In the genomic region with DNA sequence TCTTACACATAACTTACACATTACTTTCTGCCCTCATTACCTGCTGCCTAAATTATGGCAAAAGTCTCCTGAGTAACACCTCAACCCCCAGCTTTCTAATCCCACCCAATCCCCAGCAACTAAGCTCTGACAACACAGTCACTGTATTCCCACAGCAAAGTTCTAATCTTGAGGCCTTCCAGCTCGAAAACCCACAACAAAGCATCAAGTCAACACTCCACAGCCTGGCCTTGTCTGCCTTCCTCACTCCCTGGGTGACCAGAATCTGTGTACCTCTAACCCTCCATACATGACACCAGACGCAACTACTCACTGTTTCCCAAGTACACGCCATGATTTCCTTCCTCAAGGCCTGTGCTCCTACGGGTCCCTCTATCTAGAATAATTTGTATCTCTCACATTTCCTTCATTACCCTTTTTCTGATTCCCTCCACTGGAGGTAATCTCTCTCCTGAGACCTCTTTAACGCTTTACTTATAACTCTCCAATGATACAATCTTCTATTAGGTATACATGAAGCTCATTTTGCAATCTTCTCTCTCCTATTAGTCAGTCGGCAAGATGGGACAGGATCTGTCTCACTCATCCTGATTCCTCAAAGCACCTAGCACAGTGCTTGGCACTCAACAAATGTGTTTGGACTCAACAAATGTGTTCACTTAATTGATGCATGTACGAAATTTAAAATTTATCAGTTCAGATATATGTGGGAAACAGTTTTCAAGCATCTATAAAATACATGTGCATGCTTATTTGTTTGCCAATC, we compare ENCODE assay signal across 18 cellular contexts.
A peak's percentile ranks its signal among the peaks of the same experiment; 100 is the strongest.
DNase-seq lines count a peak whose midpoint lies in the region; ATAC-seq, FAIRE-seq and TF ChIP-seq lines count a peak whose summit lies in the region.
"Had no signal": no experiment of that assay in that cellular context is flagged by ENCODE, and none has a peak within 500 bp of the region (broad histone marks: within the 10 kb centered on the region; RNA-seq: fewer than 3 reads in every experiment).

No MANE protein-coding gene starts in this region.

- peaks cover 76% of the 10 kb centered on the region for H3K36me3 Mint-ChIP-seq in activated CD4-positive, alpha-beta T cell treated with anti-CD3 and anti-CD28 coated beads, Interleukin-2, amount 10 ng/mL, durations not matched to agents 7 days and 5 days (ENCODE audit: low read depth)
- no peaks in the 10 kb centered on the region for H3K36me3 Mint-ChIP-seq in nephron (ENCODE audit: low read depth)

- H4K20me1 ChIP-seq in MM.1S (ENCODE audit: insufficient read depth, low read length): no peaks in the 10 kb centered on the region

- peak overlapping the region; percentile 80 for H3K27ac Mint-ChIP-seq in activated CD4-positive, alpha-beta T cell treated with anti-CD3 and anti-CD28 coated beads, Interleukin-2, amount 10 ng/mL, durations not matched to agents 7 days and 5 days
- H3K27ac Mint-ChIP-seq in nephron: peak overlapping the region; percentile 1 to 88 (median 34)
- H3K27ac Mint-ChIP-seq: GM23338; stimulated activated memory B cell treated with anti-CD40 and anti-IgM and Interleukin-4, amounts not matched to agents 10 μg/mL and 1 μg/mL and 100 μg/mL, for 72 hours had no signal

- H3K4me2 ChIP-seq in MM.1S (ENCODE audit: low read depth, low read length): 0 out of 2 replicates have a peak overlapping the region, but pooled peaks have one; percentile 3
- H3K4me2 ChIP-seq: A549, GM23338 had no signal

- peaks cover 20% of the 10 kb centered on the region for H3K9me3 Mint-ChIP-seq in activated CD4-positive, alpha-beta T cell treated with anti-CD3 and anti-CD28 coated beads, Interleukin-2, amount 10 ng/mL, durations not matched to agents 7 days and 5 days
- H3K9me3 Mint-ChIP-seq in nephron: no peaks in the 10 kb centered on the region
- H3K9me3 Mint-ChIP-seq: GM23338; stimulated activated memory B cell treated with anti-CD40 and anti-IgM and Interleukin-4, amounts not matched to agents 10 μg/mL and 1 μg/mL and 100 μg/mL, for 72 hours had no signal

- no peaks in the 10 kb centered on the region for H3K9me3 ChIP-seq in MM.1S (replicated peaks; ENCODE audit: insufficient read depth, low read length)
- H3K9me3 ChIP-seq: ascending aorta, neutrophil had no signal

- FAIRE-seq in bronchial epithelial cell (lab: Jason Lieb, UNC): peak; percentile 62
- FAIRE-seq in GM19239 (lab: Jason Lieb, UNC): no peak
- FAIRE-seq: A549, TTC549 had no signal

- H3K9ac ChIP-seq in MM.1S (ENCODE audit: low read length): no peak overlapping the region

- H3K27me3 Mint-ChIP-seq in activated CD4-positive, alpha-beta T cell treated with anti-CD3 and anti-CD28 coated beads, Interleukin-2, amount 10 ng/mL, durations not matched to agents 7 days and 5 days: no peaks in the 10 kb centered on the region
- H3K27me3 Mint-ChIP-seq in nephron (ENCODE audit: low read depth): no peaks in the 10 kb centered on the region
- H3K27me3 Mint-ChIP-seq: stimulated activated memory B cell treated with anti-CD40 and anti-IgM and Interleukin-4, amounts not matched to agents 10 μg/mL and 1 μg/mL and 100 μg/mL, for 72 hours had no signal

- H3K4me3 ChIP-seq in MM.1S (ENCODE audit: low read length): no peak overlapping the region
- H3K4me3 ChIP-seq in bronchial epithelial cell (ENCODE audit: low read depth, low read length): no peak overlapping the region
- H3K4me3 ChIP-seq: A549, ascending aorta, GM23338, lung had no signal

- no peaks in the 10 kb centered on the region for H3F3A ChIP-seq in MM.1S (ENCODE audit: insufficient read depth, low read length)

- TF ChIP-seq CTCF in MM.1S (IDR thresholded peaks at IDR 0.05; ENCODE audit: low read length): no peak
- TF ChIP-seq CTCF in bronchial epithelial cell (IDR thresholded peaks at IDR 0.05; ENCODE audit: insufficient read depth, low read length, severe bottlenecking): no peak
- no peak for TF ChIP-seq CTCF in nephron (IDR thresholded peaks at IDR 0.05; ENCODE audit: unreplicated experiment in 3 of 3)

- no peak for DNase-seq in activated CD4-positive, alpha-beta T cell treated with anti-CD3 and anti-CD28 coated beads, Interleukin-2, amount 10 ng/mL, durations not matched to agents 7 days and 5 days
- DNase-seq in activated CD4-positive, alpha-beta T cell treated with anti-CD3 and anti-CD28 coated beads for 1 hour: no peak
- peak; percentile 4 for DNase-seq in MM.1S
- peak; percentile 91 for DNase-seq in bronchial epithelial cell (ENCODE audit: low read depth)
- no peak for DNase-seq in GM19239 (ENCODE audit: insufficient read length, low spot score)
- DNase-seq: NCI-H1092 treated with DMSO at 0.1 percent for 48 hours, NCI-H2171, SHP77 treated with DMSO at 0.1 percent for 48 hours had no signal

- POLR2A ChIA-PET in activated CD4-positive, alpha-beta T cell treated with anti-CD3 and anti-CD28 coated beads, Interleukin-2, amount 10 ng/mL, durations not matched to agents 7 days and 5 days (lab: Charles Lee): no interaction called here

- H3K36me3 ChIP-seq in MM.1S (replicated peaks; ENCODE audit: insufficient read depth, low read length): no peaks in the 10 kb centered on the region
- no peaks in the 10 kb centered on the region for H3K36me3 ChIP-seq in bronchial epithelial cell (ENCODE audit: control insufficient read depth, insufficient read depth, low read length)
- H3K36me3 ChIP-seq: ascending aorta, neutrophil had no signal

- peaks cover 14% of the 10 kb centered on the region for H3K4me1 ChIP-seq in MM.1S (ENCODE audit: low read length)
- H3K4me1 ChIP-seq: ascending aorta had no signal

- peaks cover 16% of the 10 kb centered on the region for H3K79me2 ChIP-seq in MM.1S (ENCODE audit: low read length)

- H3K4me1 Mint-ChIP-seq in activated CD4-positive, alpha-beta T cell treated with anti-CD3 and anti-CD28 coated beads, Interleukin-2, amount 10 ng/mL, durations not matched to agents 7 days and 5 days: peaks cover 80% of the 10 kb centered on the region
- H3K4me1 Mint-ChIP-seq in nephron: peaks cover 58% of the 10 kb centered on the region

- H2AFZ ChIP-seq in MM.1S (ENCODE audit: low read length): no peak overlapping the region
- H2AFZ ChIP-seq: GM23338 had no signal

- ATAC-seq in HG03442 (IDR thresholded peaks at IDR 0.05; ENCODE audit: unreplicated experiment) (no peak), HG02571 (IDR thresholded peaks at IDR 0.05; ENCODE audit: unreplicated experiment) (no peak)
- ATAC-seq: A549; GM23338; stimulated activated memory B cell treated with anti-CD40 and anti-IgM and Interleukin-4, amounts not matched to agents 10 μg/mL and 1 μg/mL and 100 μg/mL, for 72 hours had no signal

- no peak overlapping the region for H3K27ac ChIP-seq in MM.1S (ENCODE audit: low read length)
- H3K27ac ChIP-seq: ascending aorta, neutrophil had no signal

- peak overlapping the region; percentile 50 for H3K4me3 Mint-ChIP-seq in activated CD4-positive, alpha-beta T cell treated with anti-CD3 and anti-CD28 coated beads, Interleukin-2, amount 10 ng/mL, durations not matched to agents 7 days and 5 days
- peak overlapping the region in 1 of 3 experiments; percentile 2 for H3K4me3 Mint-ChIP-seq in nephron
- H3K4me3 Mint-ChIP-seq: GM23338; stimulated activated memory B cell treated with anti-CD40 and anti-IgM and Interleukin-4, amounts not matched to agents 10 μg/mL and 1 μg/mL and 100 μg/mL, for 72 hours had no signal

- no peaks in the 10 kb centered on the region for H3K9me2 ChIP-seq in MM.1S (replicated peaks; ENCODE audit: insufficient read depth, low read length)

- H3K27me3 ChIP-seq in MM.1S (replicated peaks; ENCODE audit: insufficient read depth, low read length) (no peaks in the 10 kb centered on the region), bronchial epithelial cell (ENCODE audit: control insufficient read depth, insufficient read depth, low read length) (no peaks in the 10 kb centered on the region)
- H3K27me3 ChIP-seq: ascending aorta had no signal

- CTCF ChIA-PET in activated CD4-positive, alpha-beta T cell treated with anti-CD3 and anti-CD28 coated beads, Interleukin-2, amount 10 ng/mL, durations not matched to agents 7 days and 5 days (lab: Charles Lee): interaction anchor here (1.0 to 3.7 kb wide), 8 partner anchors 10 to 176 kb away, joined by 3 to 21 read pairs (median 4); no protein-coding TSS in a partner anchor

Comparison
In these comparisons a context has a peak if more than half of its experiments do, and no peak if none do; other contexts are left out.
1. DNase-seq: peak in MM.1S (single experiment) and bronchial epithelial cell (single experiment); none in activated CD4-positive, alpha-beta T cell treated with anti-CD3 and anti-CD28 coated beads, Interleukin-2, amount 10 ng/mL, durations not matched to agents 7 days and 5 days (single experiment), activated CD4-positive, alpha-beta T cell treated with anti-CD3 and anti-CD28 coated beads for 1 hour (single experiment) and GM19239 (single experiment).